In the genomic region with DNA sequence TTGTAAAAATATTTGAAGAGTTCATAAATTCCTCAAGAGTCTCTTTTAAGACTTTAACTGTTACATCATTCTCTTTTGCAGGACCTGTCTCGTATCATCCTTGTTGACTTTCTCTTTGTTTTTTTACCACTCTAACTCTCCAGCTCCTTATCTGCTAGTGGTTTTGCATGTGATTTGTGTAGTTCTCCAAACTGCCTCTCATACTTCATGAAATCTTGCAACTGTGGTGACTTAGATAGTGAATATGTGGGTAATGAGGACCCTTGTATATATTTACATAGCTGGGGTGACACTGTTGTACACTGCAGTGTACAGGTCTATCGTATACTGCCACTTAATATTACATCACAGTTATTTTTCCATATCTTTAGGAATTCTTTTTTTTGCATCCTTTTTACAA, we compare ENCODE assay signal across 17 cellular contexts. TPM values are rescaled to one million over a fixed set of nuclear protein-coding genes. Genes with fewer than 3 reads are reported as not detected.
"Had no signal": no experiment of that assay in that cellular context is flagged by ENCODE, and none has a peak within 500 bp of the region (broad histone marks: within the 10 kb centered on the region; RNA-seq: fewer than 3 reads in every experiment).

No MANE protein-coding gene starts in this region.

- H3K4me1 Mint-ChIP-seq: immature natural killer cell, natural killer cell had no signal

- H3K27me3 ChIP-seq: thyroid gland had no signal

- FAIRE-seq: small intestine had no signal

- H3K4me3 ChIP-seq: thyroid gland had no signal

- H3K27me3 Mint-ChIP-seq: brain had no signal

- H3K4me3 Mint-ChIP-seq: activated B cell treated with CpG ODN at 0.5 μM for 24 hours; activated CD4-positive, alpha-beta T cell treated with anti-CD3 and anti-CD28 coated beads, Interleukin-2, amount 10 ng/mL, durations not matched to agents 24 days and 14 days; activated naive CD4-positive, alpha-beta T cell treated with anti-CD3 and anti-CD28 coated beads, Interleukin-2, amount 10 ng/mL, durations not matched to agents 7 days and 5 days; brain; immature natural killer cell; natural killer cell; stimulated activated effector memory CD8-positive, alpha-beta T cell treated with anti-CD3 and anti-CD28 coated beads, Interleukin-12 subunit alpha, Interleukin-12 subunit beta, amount 100 ng/mL, for 72 hours had no signal

- H3K27ac Mint-ChIP-seq: activated B cell treated with CpG ODN at 0.5 μM for 24 hours; activated CD4-positive, alpha-beta T cell treated with anti-CD3 and anti-CD28 coated beads, Interleukin-2, amount 10 ng/mL, durations not matched to agents 24 days and 14 days; activated naive CD4-positive, alpha-beta T cell treated with anti-CD3 and anti-CD28 coated beads, Interleukin-2, amount 10 ng/mL, durations not matched to agents 7 days and 5 days; brain; immature natural killer cell; natural killer cell; progenitor cell of endocrine pancreas; stimulated activated effector memory CD8-positive, alpha-beta T cell treated with anti-CD3 and anti-CD28 coated beads, Interleukin-12 subunit alpha, Interleukin-12 subunit beta, amount 100 ng/mL, for 72 hours had no signal

- ATAC-seq: left lobe of liver; natural killer cell; right cardiac atrium; stimulated activated effector memory CD8-positive, alpha-beta T cell treated with anti-CD3 and anti-CD28 coated beads, Interleukin-12 subunit alpha, Interleukin-12 subunit beta, amount 100 ng/mL, for 72 hours had no signal

- DNase-seq: activated B cell treated with CpG ODN at 0.5 μM for 24 hours; activated CD4-positive, alpha-beta T cell treated with anti-CD3 and anti-CD28 coated beads, Interleukin-2, amount 10 ng/mL, durations not matched to agents 24 days and 14 days; activated naive CD4-positive, alpha-beta T cell treated with anti-CD3 and anti-CD28 coated beads, Interleukin-2, amount 10 ng/mL, durations not matched to agents 7 days and 5 days; amniotic stem cell; dermis blood vessel endothelial cell; erythroblast; glutamatergic neuron; immature natural killer cell; natural killer cell; nucleus accumbens; right cardiac atrium; small intestine; thyroid gland had no signal

- H3K36me3 Mint-ChIP-seq: brain; immature natural killer cell; natural killer cell; stimulated activated effector memory CD8-positive, alpha-beta T cell treated with anti-CD3 and anti-CD28 coated beads, Interleukin-12 subunit alpha, Interleukin-12 subunit beta, amount 100 ng/mL, for 72 hours had no signal

- H3K9me3 ChIP-seq: thyroid gland had no signal

- H3K36me3 ChIP-seq: thyroid gland had no signal

RNA-seq across cellular contexts. Expression of a gene that starts 40.2 kb away (rescaled TPM):
- total RNA-seq: activated B cell treated with CpG ODN at 0.5 μM for 24 hours had no signal

RNA-seq across cellular contexts. Expression of a gene that starts 52.8 kb away (rescaled TPM):
- total RNA-seq: activated B cell treated with CpG ODN at 0.5 μM for 24 hours; activated CD4-positive, alpha-beta T cell treated with anti-CD3 and anti-CD28 coated beads, Interleukin-2, amount 10 ng/mL, durations not matched to agents 24 days and 14 days; dermis blood vessel endothelial cell; left lobe of liver; natural killer cell; right cardiac atrium had no signal
